12 cellular contexts compared by ENCODE assay signal in genomic region chr3:138694287-138695007, GRCh38.
DNase-seq lines count a peak whose midpoint lies in the region; ATAC-seq and TF ChIP-seq lines count a peak whose summit lies in the region.
"Had no signal": no experiment of that assay in that cellular context is flagged by ENCODE, and none has a peak within 500 bp of the region (broad histone marks: within the 10 kb centered on the region; RNA-seq: fewer than 3 reads in every experiment).

No MANE protein-coding gene starts in this region.

- no peaks in the 10 kb centered on the region for H3K36me3 ChIP-seq in mucosa of descending colon (ENCODE audit: low read depth)

- peaks cover 0 to 8% of the 10 kb centered on the region in 2 donors for H3K4me1 Mint-ChIP-seq in natural killer cell treated with Interleukin-12 subunit alpha and Interleukin-12 subunit beta and Interleukin-15 and Interleukin-18, amount 100 ng/mL, for 72 hours (ENCODE audit: low read depth in 2 of 2)
- H3K4me1 Mint-ChIP-seq: immature natural killer cell had no signal

- no peaks in the 10 kb centered on the region for H3K9me3 Mint-ChIP-seq in natural killer cell treated with Interleukin-12 subunit alpha and Interleukin-12 subunit beta and Interleukin-15 and Interleukin-18, amount 100 ng/mL, for 72 hours
- H3K9me3 Mint-ChIP-seq: immature natural killer cell had no signal

- H3K36me3 Mint-ChIP-seq in natural killer cell treated with Interleukin-12 subunit alpha and Interleukin-12 subunit beta and Interleukin-15 and Interleukin-18, amount 100 ng/mL, for 72 hours, result no peaks in the 10 kb centered on the region

- intact Hi-C loops in mucosa of descending colon (cut with DNase I, micrococcal nuclease), result loop anchor here in 1 of 2 donors (10.0 kb wide), 1 partner anchor 230 kb away; no protein-coding TSS in a partner anchor

- no peaks in the 10 kb centered on the region for H3K9me3 ChIP-seq in mucosa of descending colon
- H3K9me3 ChIP-seq: ascending aorta had no signal

- no peak overlapping the region for H3K4me3 Mint-ChIP-seq in natural killer cell treated with Interleukin-12 subunit alpha and Interleukin-12 subunit beta and Interleukin-15 and Interleukin-18, amount 100 ng/mL, for 72 hours
- H3K4me3 Mint-ChIP-seq: immature natural killer cell had no signal

- DNase-seq in AG20443 (ENCODE audit: low spot score) (peak; percentile 75), LoVo (ENCODE audit: low spot score) (peak; percentile 51), cardiac fibroblast (ENCODE audit: low read depth in 2 of 2) (peak; percentile 70 to 91), mucosa of descending colon (no peak), T-helper 1 cell (no peak), GM13976 (ENCODE audit: low spot score) (no peak)
- DNase-seq in natural killer cell treated with Interleukin-12 subunit alpha and Interleukin-12 subunit beta and Interleukin-15 and Interleukin-18, amount 100 ng/mL, for 72 hours (ENCODE audit: low spot score), result no peak
- DNase-seq: immature natural killer cell; stimulated activated naive CD4-positive, alpha-beta T cell had no signal

- H3K27ac Mint-ChIP-seq in natural killer cell treated with Interleukin-12 subunit alpha and Interleukin-12 subunit beta and Interleukin-15 and Interleukin-18, amount 100 ng/mL, for 72 hours, result no peak overlapping the region
- H3K27ac Mint-ChIP-seq: immature natural killer cell had no signal

- in situ Hi-C loops in GM13976 (cut with MboI; ENCODE audit: low sequenced_read_pairs, unreplicated experiment), result loop anchor here (5.0 kb wide), 1 partner anchor 223 kb away; no protein-coding TSS in a partner anchor

- no peaks in the 10 kb centered on the region for H3K27me3 Mint-ChIP-seq in natural killer cell treated with Interleukin-12 subunit alpha and Interleukin-12 subunit beta and Interleukin-15 and Interleukin-18, amount 100 ng/mL, for 72 hours

- H3K4me3 ChIP-seq in cardiac fibroblast (replicated peaks in 1 of 2; ENCODE audit: low read depth in 2 of 2, low read length in 2 of 2) (no peak overlapping the region), mucosa of descending colon (no peak overlapping the region)
- H3K4me3 ChIP-seq: ascending aorta, skin epidermis had no signal

- TF ChIP-seq CTCF in cardiac fibroblast (IDR thresholded peaks at IDR 0.05; ENCODE audit: low read depth, low read length), result no peak
- no peak for TF ChIP-seq CTCF in mucosa of descending colon (IDR thresholded peaks at IDR 0.05)
- TF ChIP-seq CTCF in GM13976 (IDR thresholded peaks at IDR 0.05; ENCODE audit: borderline replicate concordance, control extremely low read depth, extremely low read depth, insufficient read depth, missing control alignments), result no peak

- ATAC-seq in mucosa of descending colon, result peak; percentile 57
- ATAC-seq in natural killer cell treated with Interleukin-12 subunit alpha and Interleukin-12 subunit beta and Interleukin-15 and Interleukin-18, amount 100 ng/mL, for 72 hours, result no peak
- ATAC-seq in HG03342 (IDR thresholded peaks at IDR 0.05; ENCODE audit: unreplicated experiment), result no peak

- no peaks in the 10 kb centered on the region for H3K4me1 ChIP-seq in mucosa of descending colon (ENCODE audit: low read depth)

Comparison
In these comparisons a context has a peak if more than half of its experiments do, and no peak if none do; other contexts are left out.
1. DNase-seq: peak in AG20443 (single experiment), LoVo (single experiment) and cardiac fibroblast (2 of 2); none in mucosa of descending colon (0 of 3), natural killer cell treated with Interleukin-12 subunit alpha and Interleukin-12 subunit beta and Interleukin-15 and Interleukin-18, amount 100 ng/mL, for 72 hours (single experiment), T-helper 1 cell (0 of 5) and GM13976 (single experiment).